Comparison of ENCODE assay signal across 8 cellular contexts in the genomic region with DNA sequence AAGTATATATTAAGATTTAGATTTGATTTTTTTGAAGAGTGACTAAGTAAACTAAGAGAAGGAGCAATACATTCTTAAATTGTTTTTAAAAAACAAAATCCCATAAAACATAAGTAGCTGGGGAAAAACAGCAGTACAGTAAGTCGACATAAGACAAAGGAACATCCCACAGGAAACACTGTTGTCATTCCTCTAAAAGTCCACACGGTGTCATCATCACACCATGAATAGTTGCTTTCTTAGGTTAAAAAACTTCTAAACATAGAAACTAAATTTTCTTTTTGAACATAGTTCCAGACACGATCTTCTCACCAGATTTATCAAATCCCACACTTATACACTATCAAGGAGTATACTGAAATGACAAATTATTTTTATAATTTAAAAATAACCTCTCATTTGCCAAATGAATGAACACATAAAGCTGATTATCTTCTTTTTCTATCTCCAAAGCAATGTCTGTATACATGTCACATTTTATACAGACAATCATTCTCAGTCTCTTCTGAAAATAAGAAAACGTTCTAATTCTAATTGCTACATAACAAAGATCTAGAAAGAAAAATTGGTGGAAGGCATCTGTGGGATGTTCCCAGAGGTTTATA. TPM values are rescaled to one million over a fixed set of nuclear protein-coding genes. Genes with fewer than 3 reads are reported as not detected.
A peak's percentile ranks its signal among the peaks of the same experiment; 100 is the strongest.
DNase-seq lines count a peak whose midpoint lies in the region; ATAC-seq, FAIRE-seq and TF ChIP-seq lines count a peak whose summit lies in the region.

No MANE protein-coding gene starts in this region.

- intact Hi-C loops in natural killer cell (cut with micrococcal nuclease), result loop anchor here (1.0 to 5.0 kb wide), 4 partner anchors 94 to 362 kb away; no protein-coding TSS in a partner anchor

- WGBS in A549 (ENCODE audit: missing lambda C conversion rate), result 3% methylated on average over 4 of the region's 4 CpGs

- H3K4me3 Mint-ChIP-seq in natural killer cell, result no peak overlapping the region

- TF ChIP-seq RAD21 in A549 (conservative IDR thresholded peaks at IDR 0.05 in 1 of 2, IDR thresholded peaks at IDR 0.05 in 1 of 2), result peak; percentile 73 to 74

- CTCF ChIA-PET in A549 (lab: Yijun Ruan, JAX), result interaction anchor here (0.6 to 1.6 kb wide), 14 partner anchors 11 to 309 kb away, joined by 3 to 15 read pairs (median 4); no protein-coding TSS in a partner anchor

- no peak for TF ChIP-seq POLR2A in A549 (IDR thresholded peaks at IDR 0.05; ENCODE audit: low read length)

- in situ Hi-C loops in GM13976 (cut with MboI; ENCODE audit: low sequenced_read_pairs, unreplicated experiment), result loop anchor here (25.0 kb wide), 1 partner anchor 707 kb away; no protein-coding TSS in a partner anchor

- no peaks in the 10 kb centered on the region for H3K27me3 Mint-ChIP-seq in natural killer cell (ENCODE audit: low read depth in 2 of 2)

- H3K4me3 ChIP-seq in A549, result no peak overlapping the region

- DNase-seq in A549 (ENCODE audit: low read depth in 1 of 2, low spot score in 1 of 2) (peak; percentile 16 to 74), GM13976 (ENCODE audit: low spot score) (peak; percentile 45), NCI-H128 (lab: John Stamatoyannopoulos, UW; ENCODE audit: unreplicated experiment) (peak; percentile 5), SK-N-DZ (ENCODE audit: low spot score) (peak; percentile 49), natural killer cell (no peak)
- no peak for DNase-seq in stimulated activated CD4-positive, alpha-beta T cell treated with anti-CD3 and anti-CD28 coated beads, Interleukin-2, amount 100 ng/mL, for 48 hours

- POLR2A ChIA-PET in A549 (lab: Yijun Ruan, JAX), result no interaction called here

- H3K36me3 Mint-ChIP-seq in natural killer cell, result no peaks in the 10 kb centered on the region

- H3K4me1 ChIP-seq in A549, result no peaks in the 10 kb centered on the region

- H3K27ac ChIP-seq in A549, result no peak overlapping the region

- H3K4me2 ChIP-seq in A549, result no peak overlapping the region

- TF ChIP-seq EP300 in A549 (IDR thresholded peaks at IDR 0.05), result no peak

- no peak overlapping the region for H3K27ac Mint-ChIP-seq in natural killer cell

- no peaks in the 10 kb centered on the region for H3K9me3 Mint-ChIP-seq in natural killer cell

- H3K4me1 Mint-ChIP-seq in natural killer cell, result peaks cover 0 to 8% of the 10 kb centered on the region in 2 donors

- ATAC-seq in A549 (0 out of 6 replicates have a peak, but pooled peaks of 1 of the 2 experiments have one; percentile 54), HG02763 (IDR thresholded peaks at IDR 0.05; ENCODE audit: unreplicated experiment) (peak; percentile 77), esophagus mucosa (peak; percentile 86), natural killer cell (peak; percentile 76 to 90 (median 81))

- TF ChIP-seq CTCF in A549 (IDR thresholded peaks at IDR 0.05), result peak; percentile 71
- peak; percentile 63 for TF ChIP-seq CTCF in GM13976 (IDR thresholded peaks at IDR 0.05; ENCODE audit: borderline replicate concordance, control extremely low read depth, extremely low read depth, insufficient read depth, missing control alignments)
- TF ChIP-seq CTCF in natural killer cell (IDR thresholded peaks at IDR 0.05), result peak; percentile 91

- H3K9me3 ChIP-seq in A549, result 0 out of 3 replicates have a peak, but pooled peaks cover 4% of the 10 kb centered on the region

- no peak for FAIRE-seq in A549 (lab: Jason Lieb, UNC)

TF ChIP-seq in A549, 52 proteins besides CTCF, POLR2A, EP300 and RAD21:
- TF ChIP-seq SMC3 (IDR thresholded peaks at IDR 0.05) (peak; percentile 55), NFE2L2 (conservative IDR thresholded peaks at IDR 0.05; ENCODE audit: low read length) (no peak), KDM5A (IDR thresholded peaks at IDR 0.05) (no peak)

RNA-seq across cellular contexts. Expression of gene ODF2L, which starts 15.8 kb away (rescaled TPM):
- polyA plus RNA-seq in A549 (2011; rRNA removed) (7.8 and 17.7 TPM in 2 replicates), A549 (2017; fragmentation: RNase III; extraction: RNeasy Plus Mini Kit Qiagen cat#74134 plus additional on column Dnase treatment) (10.0 to 10.7 TPM (median 10.7 TPM) in 3 replicates)
- polyA plus RNA-seq in A549 (2012; cell fraction: cytosol; rRNA removed), result 2.3 and 2.6 TPM in 2 replicates
- polyA plus RNA-seq in A549 (2012; cell fraction: nucleus; rRNA removed), result 2.7 and 2.9 TPM in 2 replicates
- polyA minus RNA-seq in A549 (2011; rRNA and poly(A)+ RNA removed), result 4.2 and 4.6 TPM in 2 replicates
- 9.6 and 16.0 TPM in 2 replicates for polyA plus RNA-seq in SK-N-DZ (2014; cell fraction: cytosol; rRNA removed)
- 68.5 and 78.3 TPM in 2 replicates for polyA plus RNA-seq in SK-N-DZ (2014; cell fraction: nucleus; rRNA removed)
- total RNA-seq in esophagus mucosa (23.0 TPM), natural killer cell (100 to 1,000 TPM in 1 of 3 donors, 10 to 100 TPM in 2; 79.7 to 102 (median 82.0) TPM)

RNA-seq across cellular contexts. Expression of gene CLCA2, which starts 43.6 kb away (rescaled TPM):
- 0.01 and 0.05 TPM in 2 replicates for polyA plus RNA-seq in A549 (2011; rRNA removed)
- not detected in 2 replicates for polyA plus RNA-seq in A549 (2012; cell fraction: cytosol; rRNA removed)
- polyA plus RNA-seq in A549 (2012; cell fraction: nucleus; rRNA removed), result not detected in 2 replicates
- polyA plus RNA-seq in A549 (2017; fragmentation: RNase III; extraction: RNeasy Plus Mini Kit Qiagen cat#74134 plus additional on column Dnase treatment), result 0.01 to 0.03 TPM in 2 of 3 replicates, not detected in the other
- not detected in 2 replicates for polyA minus RNA-seq in A549 (2011; rRNA and poly(A)+ RNA removed)
- polyA plus RNA-seq in SK-N-DZ (2014; cell fraction: cytosol; rRNA removed), result not detected in 2 replicates
- not detected in 2 replicates for polyA plus RNA-seq in SK-N-DZ (2014; cell fraction: nucleus; rRNA removed)
- 357 TPM for total RNA-seq in esophagus mucosa
- not detected for total RNA-seq in natural killer cell

Comparison
In these comparisons a context has a peak if more than half of its experiments do, and no peak if none do; other contexts are left out.
1. DNase-seq: peak in A549 (2 of 2), GM13976 (single experiment), NCI-H128 (single experiment) and SK-N-DZ (single experiment); none in natural killer cell (single experiment) and stimulated activated CD4-positive, alpha-beta T cell treated with anti-CD3 and anti-CD28 coated beads, Interleukin-2, amount 100 ng/mL, for 48 hours (0 of 2).
2. RNA of gene CLCA2, which starts 43.6 kb away (total RNA-seq): 357 TPM in esophagus mucosa (single experiment); not detected in natural killer cell; every median in the first group is over 100 times any median in the second.
3. Peak in every context shown above with its lines, with median percentiles within 50 percentile points of each other: CTCF ChIP-seq.